Comparison of ENCODE assay signal across 1 cellular context in the genomic region with DNA sequence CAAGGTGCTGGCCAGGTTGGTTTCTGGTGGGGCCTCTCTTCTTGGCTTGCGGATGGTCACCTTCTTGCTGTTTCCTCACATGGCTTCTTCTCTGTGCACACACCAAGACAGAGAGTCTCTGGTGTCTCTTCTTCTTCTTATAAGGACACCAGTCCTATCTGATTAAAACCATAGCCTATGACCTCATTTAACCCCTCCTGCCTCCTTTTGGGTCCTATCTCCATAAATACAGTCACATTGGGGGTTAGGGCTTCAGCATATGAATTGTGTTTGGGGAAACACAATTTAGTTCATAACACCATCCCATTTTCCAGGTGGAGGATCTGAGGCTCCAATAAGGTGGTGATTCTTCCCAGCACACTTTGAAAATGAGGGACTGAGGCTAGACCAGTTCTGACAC.
TF ChIP-seq lines count a peak whose summit lies in the region.

No MANE protein-coding gene starts in this region.

TF ChIP-seq in H1, 55 proteins besides CTCF, POLR2A, EP300 and RAD21:
- TF ChIP-seq FOSL1 (IDR thresholded peaks at IDR 0.05; ENCODE audit: insufficient read depth, low read depth, low read length) (no peak), JUN (IDR thresholded peaks at IDR 0.05; ENCODE audit: low read depth, low read length) (no peak), POLR2AphosphoS5 (IDR thresholded peaks at IDR 0.05; ENCODE audit: low read depth, low read length) (no peak), EZH2 (IDR thresholded peaks at IDR 0.05; ENCODE audit: low read depth, low read length, severe bottlenecking) (no peak), TEAD4 (IDR thresholded peaks at IDR 0.05; ENCODE audit: low read depth, low read length) (no peak), KDM1A (IDR thresholded peaks at IDR 0.05; ENCODE audit: borderline replicate concordance, low read length) (no peak), SUZ12 (IDR thresholded peaks at IDR 0.05; ENCODE audit: low read length) (no peak), KDM5A (IDR thresholded peaks at IDR 0.05; ENCODE audit: low read length) (no peak), GABPA (IDR thresholded peaks at IDR 0.05; ENCODE audit: borderline replicate concordance, insufficient read depth, low read length) (no peak), TCF12 (IDR thresholded peaks at IDR 0.05; ENCODE audit: low read depth, low read length) (no peak)
